ENCODE assay signal across 7 cellular contexts in the genomic region with DNA sequence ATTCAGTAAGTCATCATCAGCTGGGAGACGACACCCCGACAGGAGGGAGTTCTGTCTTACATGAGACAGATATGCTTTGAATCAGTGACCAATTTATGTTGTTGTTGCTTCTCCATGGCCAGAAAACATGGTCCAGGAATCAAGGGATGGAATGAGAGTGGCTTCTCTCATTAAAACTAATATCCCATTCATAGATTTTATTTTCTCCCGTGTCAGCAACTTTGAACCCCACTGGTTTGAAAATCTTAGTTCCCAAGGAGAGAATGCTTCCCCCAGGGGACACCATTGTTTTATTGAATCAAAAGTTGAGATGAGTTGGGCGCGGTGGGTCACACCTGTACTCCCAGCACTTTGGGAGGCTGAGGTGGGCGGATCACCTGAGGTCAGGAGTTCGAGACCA.
"Had no signal": no experiment of that assay in that cellular context is flagged by ENCODE, and none has a peak within 500 bp of the region (broad histone marks: within the 10 kb centered on the region; RNA-seq: fewer than 3 reads in every experiment).

No MANE protein-coding gene starts in this region.

- H3K4me3 Mint-ChIP-seq: IgD-negative memory B cell had no signal

- H3K9ac ChIP-seq: KMS-11 had no signal

- H3K9me3 Mint-ChIP-seq: IgD-negative memory B cell had no signal

- H3K27ac Mint-ChIP-seq: IgD-negative memory B cell had no signal

- FAIRE-seq: HTR-8/SVneo had no signal

- DNase-seq: Karpas-422, KBM-7, KG1 had no signal

- H3K27ac ChIP-seq: HL-60, KMS-11 had no signal

- H3K4me2 ChIP-seq: KMS-11 had no signal

- H3K4me1 Mint-ChIP-seq: IgD-negative memory B cell had no signal
